20 cellular contexts compared by ENCODE assay signal in the genomic region with DNA sequence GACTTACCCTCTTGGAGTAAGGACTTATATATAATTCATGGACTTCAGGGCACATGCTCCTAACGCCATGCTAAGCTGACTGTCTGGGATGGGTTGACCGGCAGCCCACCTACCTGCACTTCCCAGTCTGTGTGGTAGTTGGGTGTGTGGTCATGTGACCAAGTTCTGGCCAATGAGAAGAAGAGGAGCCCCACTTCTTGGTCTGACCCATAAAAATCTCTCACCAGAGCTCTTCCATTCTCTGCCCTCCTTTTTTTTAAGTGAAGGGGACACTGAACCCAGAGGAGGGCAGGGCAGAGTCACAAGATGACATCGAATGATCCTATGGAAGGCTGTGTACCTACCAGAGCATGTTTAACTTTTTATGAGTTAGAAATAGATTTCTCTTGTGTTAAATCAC.
A peak's percentile ranks its signal among the peaks of the same experiment; 100 is the strongest.
DNase-seq lines count a peak whose midpoint lies in the region; ATAC-seq, FAIRE-seq and TF ChIP-seq lines count a peak whose summit lies in the region.
"Had no signal": no experiment of that assay in that cellular context is flagged by ENCODE, and none has a peak within 500 bp of the region (broad histone marks: within the 10 kb centered on the region; RNA-seq: fewer than 3 reads in every experiment).

No MANE protein-coding gene starts in this region.

- H3K9me3 Mint-ChIP-seq in WTC11 (no peaks in the 10 kb centered on the region), glutamatergic neuron (ENCODE audit: unreplicated experiment) (no peaks in the 10 kb centered on the region)
- H3K9me3 Mint-ChIP-seq: neural progenitor cell had no signal

- H3K79me2 ChIP-seq in GM23248 (ENCODE audit: insufficient read depth): no peaks in the 10 kb centered on the region
- no peaks in the 10 kb centered on the region for H3K79me2 ChIP-seq in smooth muscle cell (ENCODE audit: low read depth)

- H3K36me3 ChIP-seq in GM23248 (ENCODE audit: low read depth) (no peaks in the 10 kb centered on the region), smooth muscle cell (ENCODE audit: low read depth) (no peaks in the 10 kb centered on the region)
- H3K36me3 ChIP-seq: neural progenitor cell had no signal

- H3K4me3 ChIP-seq in GM23248 (peak overlapping the region; percentile 24; the same call in 1 of the 2 replicates), smooth muscle cell (no peak overlapping the region)
- H3K4me3 ChIP-seq: neural progenitor cell had no signal

- H3K27ac Mint-ChIP-seq in WTC11 (no peak overlapping the region), glutamatergic neuron (ENCODE audit: unreplicated experiment) (peak overlapping the region; percentile 57)
- H3K27ac Mint-ChIP-seq: neural progenitor cell had no signal

- peak; percentile 26 for DNase-seq in GM23248
- DNase-seq in WTC11 (ENCODE audit: low spot score): no peak
- no peak for DNase-seq in glutamatergic neuron
- no peak for DNase-seq in smooth muscle cell (lab: John Stamatoyannopoulos, UW; ENCODE audit: unreplicated experiment)
- no peak for DNase-seq in NCI-H2081 treated with DMSO at 0.1 percent for 48 hours (lab: John Stamatoyannopoulos, UW)
- DNase-seq in D721Med (ENCODE audit: insufficient read length, low spot score): no peak
- DNase-seq in islet precursor cell: no peak
- DNase-seq: activated CD4-positive, alpha-beta T cell treated with anti-CD3 and anti-CD28 coated beads for 48 hours; activated CD8-positive, alpha-beta memory T cell treated with anti-CD3 and anti-CD28 coated beads, Interleukin-2, amount 50 U/mL, for 4 hours; activated gamma-delta T cell treated with Interleukin-2 at 50 U/mL for 16 hours; AML-193; COR-L47; head of caudate nucleus; KG1; NCI-H1105; NCI-H748 treated with DMSO at 0.1 percent for 48 hours; retina; stimulated activated CD4-positive, alpha-beta T cell treated with anti-CD3 and anti-CD28 coated beads, Interleukin-1b, Interleukin-23, amount 100 ng/mL, for 48 hours had no signal

- H3K36me3 Mint-ChIP-seq in WTC11 (no peaks in the 10 kb centered on the region), glutamatergic neuron (ENCODE audit: unreplicated experiment) (no peaks in the 10 kb centered on the region)
- H3K36me3 Mint-ChIP-seq: neural progenitor cell had no signal

- CTCF ChIA-PET in WTC11 (lab: Charles Lee): no interaction called here

- H3K27ac ChIP-seq in GM23248 (peak overlapping the region; percentile 79), smooth muscle cell (ENCODE audit: low read depth) (peak overlapping the region; percentile 53)
- H3K27ac ChIP-seq: neural progenitor cell had no signal

- H3K4me1 Mint-ChIP-seq in WTC11: peaks cover 36% of the 10 kb centered on the region
- H3K4me1 Mint-ChIP-seq in glutamatergic neuron (ENCODE audit: low read depth, unreplicated experiment): peaks cover 27% of the 10 kb centered on the region

- H3F3A ChIP-seq in GM23248 (ENCODE audit: insufficient read depth) (peaks cover 32% of the 10 kb centered on the region), smooth muscle cell (ENCODE audit: low read depth) (no peaks in the 10 kb centered on the region)

- no peaks in the 10 kb centered on the region for H3K27me3 Mint-ChIP-seq in WTC11 (ENCODE audit: low read depth)
- peaks cover 2% of the 10 kb centered on the region for H3K27me3 Mint-ChIP-seq in glutamatergic neuron (ENCODE audit: unreplicated experiment)

- H3K9ac ChIP-seq in GM23248 (peak overlapping the region; percentile 34; the same call in 1 of the 2 replicates), smooth muscle cell (ENCODE audit: low read depth) (no peak overlapping the region)
- H3K9ac ChIP-seq: neural progenitor cell had no signal

- H4K20me1 ChIP-seq in GM23248 (ENCODE audit: insufficient read depth) (no peaks in the 10 kb centered on the region), smooth muscle cell (ENCODE audit: low read depth) (no peaks in the 10 kb centered on the region)

- no peak for TF ChIP-seq CTCF in WTC11 (IDR thresholded peaks at IDR 0.05)
- no peak for TF ChIP-seq CTCF in glutamatergic neuron (IDR thresholded peaks at IDR 0.05; ENCODE audit: partially characterized antibody, unreplicated experiment)
- TF ChIP-seq CTCF in smooth muscle cell (IDR thresholded peaks at IDR 0.05; ENCODE audit: borderline replicate concordance, insufficient read depth, poor library complexity, severe bottlenecking): no peak
- TF ChIP-seq CTCF in D721Med (IDR thresholded peaks at IDR 0.05; ENCODE audit: insufficient read depth, missing control alignments): no peak

- H3K9me2 ChIP-seq in GM23248 (ENCODE audit: insufficient read depth): no peaks in the 10 kb centered on the region

- H2AFZ ChIP-seq in GM23248 (peak overlapping the region; percentile 26), smooth muscle cell (ENCODE audit: low read depth) (no peak overlapping the region)
- H2AFZ ChIP-seq: neural progenitor cell had no signal

- 75 to 83% methylated on average over 3 of the region's 3 CpGs for WGBS in GM23248 (ENCODE audit: low coverage in 1 of 2, low lambda C conversion rate in 2 of 2, missing lambda C conversion rate in 2 of 2), 2 experiments
- 79% methylated on average over 3 of the region's 3 CpGs for WGBS in smooth muscle cell (ENCODE audit: low lambda C conversion rate)

- H3K4me3 Mint-ChIP-seq in WTC11 (no peak overlapping the region), glutamatergic neuron (ENCODE audit: unreplicated experiment) (no peak overlapping the region)
- H3K4me3 Mint-ChIP-seq: neural progenitor cell had no signal

- H3K9me3 ChIP-seq in GM23248 (ENCODE audit: low read depth) (no peaks in the 10 kb centered on the region), smooth muscle cell (replicated peaks; ENCODE audit: low read depth) (no peaks in the 10 kb centered on the region)

- in situ Hi-C loops in GM23248 (cut with MboI): no loop called here

- POLR2A ChIA-PET in WTC11 (lab: Charles Lee): no interaction called here

- H3K4me2 ChIP-seq in GM23248 (ENCODE audit: unreplicated experiment) (peak overlapping the region; percentile 47), smooth muscle cell (peak overlapping the region; percentile 41)
- H3K4me2 ChIP-seq: neural progenitor cell had no signal

- no peak for FAIRE-seq in D721Med (lab: Jason Lieb, UNC)
- FAIRE-seq: islet of Langerhans had no signal

- ATAC-seq in WTC11: 0 out of 2 replicates have a peak, but pooled peaks have one; percentile 35

- H3K4me1 ChIP-seq in GM23248 (ENCODE audit: insufficient read depth): peaks cover 30% of the 10 kb centered on the region
- no peaks in the 10 kb centered on the region for H3K4me1 ChIP-seq in smooth muscle cell (ENCODE audit: low read depth)
- H3K4me1 ChIP-seq: neural progenitor cell had no signal

- H3K27me3 ChIP-seq in GM23248 (replicated peaks; ENCODE audit: insufficient read depth) (no peaks in the 10 kb centered on the region), smooth muscle cell (ENCODE audit: low read depth) (no peaks in the 10 kb centered on the region)
- H3K27me3 ChIP-seq: neural progenitor cell had no signal

TF ChIP-seq in WTC11, 78 proteins besides CTCF, POLR2A, EP300 and RAD21:
- TF ChIP-seq, protein P1, sequence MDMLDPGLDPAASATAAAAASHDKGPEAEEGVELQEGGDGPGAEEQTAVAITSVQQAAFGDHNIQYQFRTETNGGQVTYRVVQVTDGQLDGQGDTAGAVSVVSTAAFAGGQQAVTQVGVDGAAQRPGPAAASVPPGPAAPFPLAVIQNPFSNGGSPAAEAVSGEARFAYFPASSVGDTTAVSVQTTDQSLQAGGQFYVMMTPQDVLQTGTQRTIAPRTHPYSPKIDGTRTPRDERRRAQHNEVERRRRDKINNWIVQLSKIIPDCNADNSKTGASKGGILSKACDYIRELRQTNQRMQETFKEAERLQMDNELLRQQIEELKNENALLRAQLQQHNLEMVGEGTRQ (CRISPR knock-in tag; IDR thresholded peaks at IDR 0.05): peak; percentile 82
- TF ChIP-seq GABPB1 (CRISPR knock-in tag; IDR thresholded peaks at IDR 0.05) (no peak), NFYB (CRISPR knock-in tag; conservative IDR thresholded peaks at IDR 0.05; ENCODE audit: low read depth) (0 out of 2 replicates have a peak, but pooled peaks have one; percentile 14)
TF ChIP-seq in WTC11: peak in this region for 2.
